In genomic region chr2:188280811-188281222, GRCh38 we compare ENCODE assay signal across 30 cellular contexts. TPM values are rescaled to one million over a fixed set of nuclear protein-coding genes. Genes with fewer than 3 reads are reported as not detected.
"Had no signal": no experiment of that assay in that cellular context is flagged by ENCODE, and none has a peak within 500 bp of the region (broad histone marks: within the 10 kb centered on the region; RNA-seq: fewer than 3 reads in every experiment).

No MANE protein-coding gene starts in this region.

- H3K27ac Mint-ChIP-seq: activated naive CD8-positive, alpha-beta T cell treated with anti-CD3 and anti-CD28 coated beads for 36 hours; activated T-helper 2 cell treated with anti-CD3 and anti-CD28 coated beads, Interferon-gamma antibody, Interleukin-2, Interleukin-4, amounts not matched to agents 10 μg/mL and 5 μg/mL and 100 μg/mL, durations not matched to agents 14 hours and 24 hours and 36 hours; memory B cell; naive B cell; stimulated activated memory B cell treated with anti-CD40 and anti-IgM and Interleukin-4, amounts not matched to agents 10 μg/mL and 1 μg/mL and 100 μg/mL, for 72 hours; T-helper 1 cell treated with Interleukin-12 subunit alpha and Interleukin-12 subunit beta and Interleukin-4 antibody, amounts not matched to agents 30 μg/mL and 1 μg/mL, for 36 hours had no signal

- H3K36me3 ChIP-seq: stomach, suprapubic skin, tibial nerve had no signal

- H3K27me3 ChIP-seq: stomach, suprapubic skin, tibial nerve had no signal

- H3K4me2 ChIP-seq: smooth muscle cell had no signal

- H3K36me3 Mint-ChIP-seq: activated naive CD8-positive, alpha-beta T cell treated with anti-CD3 and anti-CD28 coated beads for 36 hours; memory B cell; naive B cell; stimulated activated memory B cell treated with anti-CD40 and anti-IgM and Interleukin-4, amounts not matched to agents 10 μg/mL and 1 μg/mL and 100 μg/mL, for 72 hours had no signal

- H3K4me3 Mint-ChIP-seq: activated naive CD8-positive, alpha-beta T cell treated with anti-CD3 and anti-CD28 coated beads for 36 hours; activated T-cell treated with anti-CD3 and anti-CD28 coated beads, Interleukin-2, amount 50 U/mL, for 4 hours; memory B cell; naive B cell; stimulated activated memory B cell treated with anti-CD40 and anti-IgM and Interleukin-4, amounts not matched to agents 10 μg/mL and 1 μg/mL and 100 μg/mL, for 72 hours; T-helper 1 cell treated with Interleukin-12 subunit alpha and Interleukin-12 subunit beta and Interleukin-4 antibody, amounts not matched to agents 30 μg/mL and 1 μg/mL, for 36 hours had no signal

- H3K4me3 ChIP-seq: smooth muscle cell, stomach, suprapubic skin, tibial nerve had no signal

- ATAC-seq: activated T-cell treated with anti-CD3 and anti-CD28 coated beads, Interleukin-2, amount 50 U/mL, for 4 hours; sciatic nerve; stimulated activated memory B cell treated with anti-CD40 and anti-IgM and Interleukin-4, amounts not matched to agents 10 μg/mL and 1 μg/mL and 100 μg/mL, for 72 hours had no signal

- H3K9me3 Mint-ChIP-seq: activated naive CD8-positive, alpha-beta T cell treated with anti-CD3 and anti-CD28 coated beads for 36 hours; activated T-helper 2 cell treated with anti-CD3 and anti-CD28 coated beads, Interferon-gamma antibody, Interleukin-2, Interleukin-4, amounts not matched to agents 10 μg/mL and 5 μg/mL and 100 μg/mL, durations not matched to agents 14 hours and 24 hours and 36 hours; T-helper 1 cell treated with Interleukin-12 subunit alpha and Interleukin-12 subunit beta and Interleukin-4 antibody, amounts not matched to agents 30 μg/mL and 1 μg/mL, for 36 hours had no signal

- H3K27ac ChIP-seq: suprapubic skin, tibial nerve had no signal

- H3K4me1 ChIP-seq: suprapubic skin had no signal

- H3K27me3 Mint-ChIP-seq: memory B cell; naive B cell; stimulated activated memory B cell treated with anti-CD40 and anti-IgM and Interleukin-4, amounts not matched to agents 10 μg/mL and 1 μg/mL and 100 μg/mL, for 72 hours had no signal

- FAIRE-seq: bronchial epithelial cell, endometrium, islet of Langerhans had no signal

- H3K4me1 Mint-ChIP-seq: activated naive CD8-positive, alpha-beta T cell treated with anti-CD3 and anti-CD28 coated beads for 36 hours; memory B cell; naive B cell; stimulated activated memory B cell treated with anti-CD40 and anti-IgM and Interleukin-4, amounts not matched to agents 10 μg/mL and 1 μg/mL and 100 μg/mL, for 72 hours had no signal

- DNase-seq: activated CD4-positive, alpha-beta T cell treated with anti-CD3 and anti-CD28 coated beads for 4 hours; activated CD4-positive, alpha-beta T cell treated with anti-CD3 and anti-CD28 coated beads, Interleukin-2, amount 50 U/mL, for 48 hours; activated CD4-positive, CD25-positive, alpha-beta regulatory T cell; activated CD8-positive, alpha-beta memory T cell treated with anti-CD3 and anti-CD28 coated beads, Interleukin-2, amount 50 U/mL, for 48 hours; activated naive CD4-positive, alpha-beta T cell; activated naive CD8-positive, alpha-beta T cell treated with anti-CD3 and anti-CD28 coated beads for 36 hours; activated T-cell treated with anti-CD3 and anti-CD28 coated beads, Interleukin-2, amount 50 U/mL, for 4 hours; amniotic stem cell; cerebellar nuclear complex; cortex of kidney; erythroblast; foreskin melanocyte; glutamatergic neuron; naive B cell; nucleus accumbens; stimulated activated CD4-positive, alpha-beta T cell treated with anti-CD3 and anti-CD28 coated beads, Interleukin-15, amount 100 ng/mL, for 24 hours; stomach; T1000 had no signal

- H3K9me3 ChIP-seq: stomach, suprapubic skin, tibial nerve had no signal

RNA-seq across cellular contexts. Expression of gene GULP1, which starts 10.9 kb away (rescaled TPM):
- total RNA-seq: activated CD8-positive, alpha-beta memory T cell treated with anti-CD3 and anti-CD28 coated beads for 36 hours; activated naive CD8-positive, alpha-beta T cell treated with anti-CD3 and anti-CD28 coated beads for 36 hours; activated T-helper 2 cell treated with anti-CD3 and anti-CD28 coated beads, Interferon-gamma antibody, Interleukin-2, Interleukin-4, amounts not matched to agents 10 μg/mL and 5 μg/mL and 100 μg/mL, durations not matched to agents 14 hours and 24 hours and 36 hours had no signal
